Comparison of ENCODE assay signal across 19 cellular contexts in the genomic region with DNA sequence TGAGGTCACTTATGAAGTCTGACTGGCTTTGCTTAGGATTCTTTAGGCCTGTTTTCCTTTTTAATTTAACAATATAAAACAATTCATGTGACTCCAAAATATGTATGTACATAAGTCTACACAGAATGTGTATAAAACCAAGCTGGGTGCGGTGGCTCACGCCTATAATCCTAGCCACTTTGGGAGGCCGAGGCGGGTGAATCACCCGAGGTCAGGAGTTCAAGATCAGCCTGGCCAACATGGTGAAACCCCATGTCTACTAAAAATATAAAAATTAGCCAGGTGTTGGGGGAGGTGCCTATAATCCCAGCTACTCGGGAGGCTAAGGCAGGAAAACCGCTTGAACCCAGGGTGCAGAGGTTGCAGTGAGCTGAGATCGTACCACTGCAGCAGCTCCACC.
DNase-seq lines count a peak whose midpoint lies in the region; ATAC-seq and TF ChIP-seq lines count a peak whose summit lies in the region.
"Had no signal": no experiment of that assay in that cellular context is flagged by ENCODE, and none has a peak within 500 bp of the region (broad histone marks: within the 10 kb centered on the region; RNA-seq: fewer than 3 reads in every experiment).

No MANE protein-coding gene starts in this region.

- H3K36me3 ChIP-seq in HCT116 (ENCODE audit: control insufficient read depth in 1 of 2, insufficient read depth in 2 of 2, low read length in 2 of 2) (no peaks in the 10 kb centered on the region), sigmoid colon (no peaks in the 10 kb centered on the region)
- H3K36me3 ChIP-seq: BE2C; BLaER1 treated with 17β-estradiol and CSF1 and Interleukin-3, amounts not matched to agents 10 nM and 100 nM; HAP-1 had no signal

- no peak for ATAC-seq in HCT116
- ATAC-seq in left lobe of liver, result no peak
- no peak for ATAC-seq in GM21515 (IDR thresholded peaks at IDR 0.05; ENCODE audit: unreplicated experiment)

- intact Hi-C loops in HCT116 (cut with micrococcal nuclease) (no loop called here), sigmoid colon (cut with DNase I) (no loop called here)

- TF ChIP-seq POLR2A in HCT116 (IDR thresholded peaks at IDR 0.05; ENCODE audit: borderline replicate concordance, extremely low read depth, insufficient read depth, insufficient read length) (no peak), sigmoid colon (IDR thresholded peaks at IDR 0.05) (no peak)

- H3K27me3 ChIP-seq in HCT116 (ENCODE audit: insufficient read depth, low read length) (no peaks in the 10 kb centered on the region), sigmoid colon (no peaks in the 10 kb centered on the region)
- H3K27me3 ChIP-seq: BLaER1 treated with 17β-estradiol and CSF1 and Interleukin-3, amounts not matched to agents 10 nM and 100 nM had no signal

- H3K4me1 ChIP-seq in HCT116 (ENCODE audit: control insufficient read depth in 1 of 2, insufficient read depth in 2 of 2, low read length in 2 of 2), result peaks cover 0 to 11% of the 10 kb centered on the region in 2 experiments; a peak in 2 of 4 replicates
- H3K4me1 ChIP-seq in sigmoid colon, result no peaks in the 10 kb centered on the region
- H3K4me1 ChIP-seq: BE2C; BLaER1 treated with 17β-estradiol and CSF1 and Interleukin-3, amounts not matched to agents 10 nM and 100 nM; HAP-1 had no signal

- TF ChIP-seq CTCF in HCT116 (IDR thresholded peaks at IDR 0.05 in 2 of 3, conservative IDR thresholded peaks at IDR 0.05 in 1 of 3; ENCODE audit: borderline replicate concordance in 1 of 3, insufficient read depth in 1 of 3, low read depth in 2 of 3, low read length in 2 of 3) (no peak), sigmoid colon (IDR thresholded peaks at IDR 0.05) (no peak)

- H3K9me3 ChIP-seq in HCT116 (ENCODE audit: control insufficient read depth in 1 of 2, insufficient read depth in 1 of 2, low read depth in 1 of 2, low read length in 2 of 2) (no peaks in the 10 kb centered on the region), sigmoid colon (no peaks in the 10 kb centered on the region)
- H3K9me3 ChIP-seq: BE2C, HAP-1 had no signal

- no peak overlapping the region for H3K27ac ChIP-seq in HCT116 (ENCODE audit: low read depth, low read length)
- H3K27ac ChIP-seq in sigmoid colon, result no peak overlapping the region
- H3K27ac ChIP-seq: 22Rv1; BLaER1 treated with 17β-estradiol and CSF1 and Interleukin-3, amounts not matched to agents 10 nM and 100 nM had no signal

- no peak overlapping the region for H3K4me3 ChIP-seq in HCT116 (replicated peaks in 1 of 2; ENCODE audit: low read depth in 1 of 2, low read length in 2 of 2)
- H3K4me3 ChIP-seq in sigmoid colon, result no peak overlapping the region
- H3K4me3 ChIP-seq: BLaER1 treated with 17β-estradiol and CSF1 and Interleukin-3, amounts not matched to agents 10 nM and 100 nM; HAP-1 had no signal

- H3K4me2 ChIP-seq in HCT116 (ENCODE audit: low read length), result peak overlapping the region; percentile 24
- H3K4me2 ChIP-seq: BLaER1 treated with 17β-estradiol and CSF1 and Interleukin-3, amounts not matched to agents 10 nM and 100 nM had no signal

- TF ChIP-seq EP300 in sigmoid colon (IDR thresholded peaks at IDR 0.05), result no peak

- peak; percentile 33 for DNase-seq in activated effector memory CD4-positive, alpha-beta T cell treated with anti-CD3 and anti-CD28 coated beads, Interleukin-2, amount 50 U/mL, for 16 hours
- no peak for DNase-seq in activated effector memory CD4-positive, alpha-beta T cell treated with Interleukin-2 at 50 U/mL for 16 hours
- DNase-seq in HCT116 (ENCODE audit: low read depth, low spot score), result no peak
- DNase-seq in left lobe of liver (ENCODE audit: low spot score), result peak; percentile 14
- DNase-seq in sigmoid colon, result peak; percentile 8
- no peak for DNase-seq in GDM1 (lab: John Stamatoyannopoulos, UW)
- no peak for DNase-seq in activated CD4-positive, alpha-beta T cell treated with anti-CD3 and anti-CD28 coated beads for 1 hour
- DNase-seq: ACHN; AML-193; BE2C; CD4-positive, alpha-beta T cell; CD8-positive, alpha-beta memory T cell; DMS53; DMS79 treated with DMSO at 0.1 percent for 48 hours; GOT3 had no signal

- CTCF ChIA-PET in HCT116 (lab: Charles Lee), result no interaction called here

- BruUV-seq in HCT116 (replicated peaks; lab: Mats Ljungman, UMichigan), result no TSS peak

- RAD21 ChIA-PET in HCT116 (lab: Charles Lee; ENCODE audit: low non-redundant PET in 1 of 2, low total read pairs in 2 of 2, uncharacterized antibody in 2 of 2, unreplicated experiment in 2 of 2), result no interaction called here

- no peak overlapping the region for H2AFZ ChIP-seq in HCT116 (ENCODE audit: low read depth, low read length, poor library complexity, severe bottlenecking)

- 78 to 84% methylated on average over 8 of the region's 8 CpGs for WGBS in sigmoid colon, 2 donors

- H4K20me1 ChIP-seq in HCT116 (ENCODE audit: insufficient read depth), result no peaks in the 10 kb centered on the region
- H4K20me1 ChIP-seq: BLaER1 treated with 17β-estradiol and CSF1 and Interleukin-3, amounts not matched to agents 10 nM and 100 nM had no signal

- H3K9ac ChIP-seq in HCT116 (ENCODE audit: low read length), result no peak overlapping the region
- H3K9ac ChIP-seq: BLaER1 treated with 17β-estradiol and CSF1 and Interleukin-3, amounts not matched to agents 10 nM and 100 nM had no signal

- TF ChIP-seq RAD21 in HCT116 (IDR thresholded peaks at IDR 0.05; ENCODE audit: low read depth), result no peak

- no peaks in the 10 kb centered on the region for H3K79me2 ChIP-seq in HCT116 (ENCODE audit: insufficient read depth, low read length)

- POLR2A ChIA-PET in HCT116 (lab: Charles Lee), result no interaction called here

- H3K9me2 ChIP-seq in HCT116 (ENCODE audit: insufficient read depth), result no peaks in the 10 kb centered on the region

TF ChIP-seq in HCT116, 20 proteins besides CTCF, POLR2A, EP300 and RAD21 (continues in another document):
- TF ChIP-seq CEBPB (IDR thresholded peaks at IDR 0.05; ENCODE audit: low read depth) (no peak), POLR2AphosphoS5 (IDR thresholded peaks at IDR 0.05; ENCODE audit: low read depth, low read length) (no peak), FOSL1 (IDR thresholded peaks at IDR 0.05; ENCODE audit: low read depth) (no peak), SRF (IDR thresholded peaks at IDR 0.05; ENCODE audit: low read depth) (no peak), EZH2phosphoT487 (IDR thresholded peaks at IDR 0.05; ENCODE audit: borderline replicate concordance) (no peak), ELF1 (IDR thresholded peaks at IDR 0.05; ENCODE audit: borderline replicate concordance, low read depth) (no peak), SIN3A (IDR thresholded peaks at IDR 0.05; ENCODE audit: low read depth) (no peak), YY1 (IDR thresholded peaks at IDR 0.05; ENCODE audit: extremely low read depth, insufficient replicate concordance, low read depth, low read length) (no peak), TCF7L2 (IDR thresholded peaks at IDR 0.05; ENCODE audit: borderline replicate concordance, extremely low read depth, insufficient read depth, insufficient read length) (no peak), CBX3 (IDR thresholded peaks at IDR 0.05; ENCODE audit: low read depth) (no peak)
- TF ChIP-seq, protein P1, sequence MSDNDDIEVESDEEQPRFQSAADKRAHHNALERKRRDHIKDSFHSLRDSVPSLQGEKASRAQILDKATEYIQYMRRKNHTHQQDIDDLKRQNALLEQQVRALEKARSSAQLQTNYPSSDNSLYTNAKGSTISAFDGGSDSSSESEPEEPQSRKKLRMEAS (IDR thresholded peaks at IDR 0.05), result no peak
- TF ChIP-seq, protein P2, sequence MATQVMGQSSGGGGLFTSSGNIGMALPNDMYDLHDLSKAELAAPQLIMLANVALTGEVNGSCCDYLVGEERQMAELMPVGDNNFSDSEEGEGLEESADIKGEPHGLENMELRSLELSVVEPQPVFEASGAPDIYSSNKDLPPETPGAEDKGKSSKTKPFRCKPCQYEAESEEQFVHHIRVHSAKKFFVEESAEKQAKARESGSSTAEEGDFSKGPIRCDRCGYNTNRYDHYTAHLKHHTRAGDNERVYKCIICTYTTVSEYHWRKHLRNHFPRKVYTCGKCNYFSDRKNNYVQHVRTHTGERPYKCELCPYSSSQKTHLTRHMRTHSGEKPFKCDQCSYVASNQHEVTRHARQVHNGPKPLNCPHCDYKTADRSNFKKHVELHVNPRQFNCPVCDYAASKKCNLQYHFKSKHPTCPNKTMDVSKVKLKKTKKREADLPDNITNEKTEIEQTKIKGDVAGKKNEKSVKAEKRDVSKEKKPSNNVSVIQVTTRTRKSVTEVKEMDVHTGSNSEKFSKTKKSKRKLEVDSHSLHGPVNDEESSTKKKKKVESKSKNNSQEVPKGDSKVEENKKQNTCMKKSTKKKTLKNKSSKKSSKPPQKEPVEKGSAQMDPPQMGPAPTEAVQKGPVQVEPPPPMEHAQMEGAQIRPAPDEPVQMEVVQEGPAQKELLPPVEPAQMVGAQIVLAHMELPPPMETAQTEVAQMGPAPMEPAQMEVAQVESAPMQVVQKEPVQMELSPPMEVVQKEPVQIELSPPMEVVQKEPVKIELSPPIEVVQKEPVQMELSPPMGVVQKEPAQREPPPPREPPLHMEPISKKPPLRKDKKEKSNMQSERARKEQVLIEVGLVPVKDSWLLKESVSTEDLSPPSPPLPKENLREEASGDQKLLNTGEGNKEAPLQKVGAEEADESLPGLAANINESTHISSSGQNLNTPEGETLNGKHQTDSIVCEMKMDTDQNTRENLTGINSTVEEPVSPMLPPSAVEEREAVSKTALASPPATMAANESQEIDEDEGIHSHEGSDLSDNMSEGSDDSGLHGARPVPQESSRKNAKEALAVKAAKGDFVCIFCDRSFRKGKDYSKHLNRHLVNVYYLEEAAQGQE (IDR thresholded peaks at IDR 0.05; ENCODE audit: low read depth), result no peak
- TF ChIP-seq, protein P3, sequence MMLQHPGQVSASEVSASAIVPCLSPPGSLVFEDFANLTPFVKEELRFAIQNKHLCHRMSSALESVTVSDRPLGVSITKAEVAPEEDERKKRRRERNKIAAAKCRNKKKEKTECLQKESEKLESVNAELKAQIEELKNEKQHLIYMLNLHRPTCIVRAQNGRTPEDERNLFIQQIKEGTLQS (IDR thresholded peaks at IDR 0.05), result no peak
- TF ChIP-seq, protein P4, sequence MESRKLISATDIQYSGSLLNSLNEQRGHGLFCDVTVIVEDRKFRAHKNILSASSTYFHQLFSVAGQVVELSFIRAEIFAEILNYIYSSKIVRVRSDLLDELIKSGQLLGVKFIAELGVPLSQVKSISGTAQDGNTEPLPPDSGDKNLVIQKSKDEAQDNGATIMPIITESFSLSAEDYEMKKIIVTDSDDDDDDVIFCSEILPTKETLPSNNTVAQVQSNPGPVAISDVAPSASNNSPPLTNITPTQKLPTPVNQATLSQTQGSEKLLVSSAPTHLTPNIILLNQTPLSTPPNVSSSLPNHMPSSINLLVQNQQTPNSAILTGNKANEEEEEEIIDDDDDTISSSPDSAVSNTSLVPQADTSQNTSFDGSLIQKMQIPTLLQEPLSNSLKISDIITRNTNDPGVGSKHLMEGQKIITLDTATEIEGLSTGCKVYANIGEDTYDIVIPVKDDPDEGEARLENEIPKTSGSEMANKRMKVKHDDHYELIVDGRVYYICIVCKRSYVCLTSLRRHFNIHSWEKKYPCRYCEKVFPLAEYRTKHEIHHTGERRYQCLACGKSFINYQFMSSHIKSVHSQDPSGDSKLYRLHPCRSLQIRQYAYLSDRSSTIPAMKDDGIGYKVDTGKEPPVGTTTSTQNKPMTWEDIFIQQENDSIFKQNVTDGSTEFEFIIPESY (IDR thresholded peaks at IDR 0.05; ENCODE audit: extremely low read depth, insufficient replicate concordance, low read length), result no peak

Comparison
In these comparisons a context has a peak if more than half of its experiments do, and no peak if none do; other contexts are left out.
1. DNase-seq: peak in activated effector memory CD4-positive, alpha-beta T cell treated with anti-CD3 and anti-CD28 coated beads, Interleukin-2, amount 50 U/mL, for 16 hours (single experiment), left lobe of liver (single experiment) and sigmoid colon (single experiment); none in activated effector memory CD4-positive, alpha-beta T cell treated with Interleukin-2 at 50 U/mL for 16 hours (single experiment), HCT116 (single experiment), GDM1 (single experiment) and activated CD4-positive, alpha-beta T cell treated with anti-CD3 and anti-CD28 coated beads for 1 hour (single experiment).